Comparison of ENCODE assay signal across 11 cellular contexts in genomic region chr7:149713731-149714068, GRCh38. TPM values are rescaled to one million over a fixed set of nuclear protein-coding genes. Genes with fewer than 3 reads are reported as not detected.
DNase-seq lines count a peak whose midpoint lies in the region; ATAC-seq, FAIRE-seq and TF ChIP-seq lines count a peak whose summit lies in the region.
"Had no signal": no experiment of that assay in that cellular context is flagged by ENCODE, and none has a peak within 500 bp of the region (broad histone marks: within the 10 kb centered on the region; RNA-seq: fewer than 3 reads in every experiment).

No MANE protein-coding gene starts in this region.

- H3K36me3 Mint-ChIP-seq in T-helper 1 cell treated with Interleukin-12 subunit alpha and Interleukin-12 subunit beta and Interleukin-4 antibody, amounts not matched to agents 30 μg/mL and 1 μg/mL, for 36 hours (ENCODE audit: low read depth): peaks cover 8% of the 10 kb centered on the region
- H3K36me3 Mint-ChIP-seq in activated naive CD8-positive, alpha-beta T cell treated with anti-CD3 and anti-CD28 coated beads for 36 hours: peaks cover 7% of the 10 kb centered on the region
- H3K36me3 Mint-ChIP-seq in stimulated activated memory B cell treated with anti-CD40 and anti-IgM and Interleukin-4, amounts not matched to agents 10 μg/mL and 1 μg/mL and 100 μg/mL, for 72 hours: peaks cover 12% of the 10 kb centered on the region

- H2AFZ ChIP-seq in keratinocyte (ENCODE audit: control insufficient read depth, low read length): peak overlapping the region; percentile 80

- peaks cover 2% of the 10 kb centered on the region for H3K9me3 ChIP-seq in keratinocyte (ENCODE audit: control insufficient read depth, low read depth, low read length)

- H3K27me3 ChIP-seq in keratinocyte (ENCODE audit: control insufficient read depth, extremely low read depth, insufficient read depth, low read length): no peaks in the 10 kb centered on the region

- TF ChIP-seq CTCF in keratinocyte (optimal IDR thresholded peaks at IDR 0.05 in 1 of 3, IDR thresholded peaks at IDR 0.05 in 1 of 3, conservative IDR thresholded peaks at IDR 0.05 in 1 of 3; ENCODE audit: extremely low read depth in 1 of 3, insufficient read depth in 2 of 3, low read length in 3 of 3): no peak

- H3K9ac ChIP-seq in keratinocyte (ENCODE audit: control insufficient read depth, extremely low read depth, insufficient read depth, low read length): no peak overlapping the region

- ATAC-seq in stimulated activated memory B cell treated with anti-CD40 and anti-IgM and Interleukin-4, amounts not matched to agents 10 μg/mL and 1 μg/mL and 100 μg/mL, for 72 hours: no peak
- ATAC-seq in HG02870 (IDR thresholded peaks at IDR 0.05; ENCODE audit: unreplicated experiment) (no peak), HG03571 (IDR thresholded peaks at IDR 0.05; ENCODE audit: unreplicated experiment) (no peak)

- H3K9me3 Mint-ChIP-seq in T-helper 1 cell treated with Interleukin-12 subunit alpha and Interleukin-12 subunit beta and Interleukin-4 antibody, amounts not matched to agents 30 μg/mL and 1 μg/mL, for 36 hours: peaks cover 24% of the 10 kb centered on the region
- H3K9me3 Mint-ChIP-seq in activated naive CD8-positive, alpha-beta T cell treated with anti-CD3 and anti-CD28 coated beads for 36 hours: peaks cover 19% of the 10 kb centered on the region
- H3K9me3 Mint-ChIP-seq in stimulated activated memory B cell treated with anti-CD40 and anti-IgM and Interleukin-4, amounts not matched to agents 10 μg/mL and 1 μg/mL and 100 μg/mL, for 72 hours: peaks cover 11% of the 10 kb centered on the region

- DNase-seq in T-helper 1 cell: no peak
- no peak for DNase-seq in activated naive CD8-positive, alpha-beta T cell treated with anti-CD3 and anti-CD28 coated beads for 36 hours
- no peak for DNase-seq in keratinocyte (ENCODE audit: low read depth, low spot score)
- no peak for DNase-seq in CD1c-positive myeloid dendritic cell (ENCODE audit: extremely low spot score)
- DNase-seq: activated CD4-positive, CD25-positive, alpha-beta regulatory T cell treated with anti-CD3 and anti-CD28 coated beads, Interleukin-2, amount 50 U/mL, for 72 hours; NCI-H748 treated with DMSO at 0.1 percent for 48 hours had no signal

- H3K79me2 ChIP-seq in keratinocyte (ENCODE audit: control insufficient read depth, insufficient read depth, low read length): peaks cover 15% of the 10 kb centered on the region

- H3K4me3 ChIP-seq in keratinocyte (ENCODE audit: control insufficient read depth in 2 of 3, extremely low read depth in 1 of 3, insufficient read depth in 2 of 3, low read depth in 1 of 3, low read length in 3 of 3): peak overlapping the region in 1 of 3 experiments; percentile 54

- H3K4me3 Mint-ChIP-seq in T-helper 1 cell treated with Interleukin-12 subunit alpha and Interleukin-12 subunit beta and Interleukin-4 antibody, amounts not matched to agents 30 μg/mL and 1 μg/mL, for 36 hours: peak overlapping the region; percentile 34
- H3K4me3 Mint-ChIP-seq in activated naive CD8-positive, alpha-beta T cell treated with anti-CD3 and anti-CD28 coated beads for 36 hours: peak overlapping the region; percentile 45
- peak overlapping the region; percentile 83 for H3K4me3 Mint-ChIP-seq in stimulated activated memory B cell treated with anti-CD40 and anti-IgM and Interleukin-4, amounts not matched to agents 10 μg/mL and 1 μg/mL and 100 μg/mL, for 72 hours

- peaks cover 13% of the 10 kb centered on the region for H3K4me1 Mint-ChIP-seq in T-helper 1 cell treated with Interleukin-12 subunit alpha and Interleukin-12 subunit beta and Interleukin-4 antibody, amounts not matched to agents 30 μg/mL and 1 μg/mL, for 36 hours (ENCODE audit: low read depth)
- H3K4me1 Mint-ChIP-seq in activated naive CD8-positive, alpha-beta T cell treated with anti-CD3 and anti-CD28 coated beads for 36 hours: peaks cover 18% of the 10 kb centered on the region
- peaks cover 39% of the 10 kb centered on the region for H3K4me1 Mint-ChIP-seq in stimulated activated memory B cell treated with anti-CD40 and anti-IgM and Interleukin-4, amounts not matched to agents 10 μg/mL and 1 μg/mL and 100 μg/mL, for 72 hours

- H3K27ac ChIP-seq in keratinocyte (ENCODE audit: control insufficient read depth, insufficient read depth, low read length): no peak overlapping the region

- dilution Hi-C loops in keratinocyte (cut with MboI; ENCODE audit: extremely low pct_ligation_motif_present, low sequenced_read_pairs): no loop called here

- H4K20me1 ChIP-seq in keratinocyte (ENCODE audit: control insufficient read depth, extremely low read depth, insufficient read depth, low read length): peaks cover 4% of the 10 kb centered on the region

- H3K36me3 ChIP-seq in keratinocyte (ENCODE audit: control insufficient read depth in 2 of 2, extremely low read depth in 1 of 2, insufficient read depth in 2 of 2, low read length in 2 of 2): no peaks in the 10 kb centered on the region

- peaks cover 3% of the 10 kb centered on the region for H3K27me3 Mint-ChIP-seq in T-helper 1 cell treated with Interleukin-12 subunit alpha and Interleukin-12 subunit beta and Interleukin-4 antibody, amounts not matched to agents 30 μg/mL and 1 μg/mL, for 36 hours (ENCODE audit: low read depth)
- H3K27me3 Mint-ChIP-seq in activated naive CD8-positive, alpha-beta T cell treated with anti-CD3 and anti-CD28 coated beads for 36 hours: no peaks in the 10 kb centered on the region
- no peaks in the 10 kb centered on the region for H3K27me3 Mint-ChIP-seq in stimulated activated memory B cell treated with anti-CD40 and anti-IgM and Interleukin-4, amounts not matched to agents 10 μg/mL and 1 μg/mL and 100 μg/mL, for 72 hours

- no peak overlapping the region for H3K27ac Mint-ChIP-seq in T-helper 1 cell treated with Interleukin-12 subunit alpha and Interleukin-12 subunit beta and Interleukin-4 antibody, amounts not matched to agents 30 μg/mL and 1 μg/mL, for 36 hours
- H3K27ac Mint-ChIP-seq in activated naive CD8-positive, alpha-beta T cell treated with anti-CD3 and anti-CD28 coated beads for 36 hours: no peak overlapping the region
- peak overlapping the region; percentile 73 for H3K27ac Mint-ChIP-seq in stimulated activated memory B cell treated with anti-CD40 and anti-IgM and Interleukin-4, amounts not matched to agents 10 μg/mL and 1 μg/mL and 100 μg/mL, for 72 hours

- H3K9me1 ChIP-seq in keratinocyte (ENCODE audit: control insufficient read depth, extremely low read depth, insufficient read depth, low read length): peaks cover 6% of the 10 kb centered on the region

- H3K4me2 ChIP-seq in keratinocyte (ENCODE audit: control insufficient read depth, extremely low read depth, insufficient read depth, low read depth, low read length): no peak overlapping the region

- peaks cover 27% of the 10 kb centered on the region for H3K4me1 ChIP-seq in keratinocyte (ENCODE audit: control insufficient read depth, extremely low read depth, insufficient read depth, low read length)

- FAIRE-seq in keratinocyte (lab: Jason Lieb, UNC): no peak

RNA-seq across cellular contexts. Expression of gene ZNF467, which starts 59.7 kb away (rescaled TPM):
- under 1 TPM; 0.21 to 0.22 TPM for total RNA-seq in activated naive CD8-positive, alpha-beta T cell treated with anti-CD3 and anti-CD28 coated beads for 36 hours
- polyA plus RNA-seq in keratinocyte: 0.31 to 0.93 TPM (median 0.52 TPM) in 3 replicates
- polyA plus RNA-seq in keratinocyte (2011; ENCODE audit: low read depth): 0.61 TPM
- polyA plus RNA-seq in keratinocyte (2011; cell fraction: cytosol; rRNA removed): 0.57 and 1.2 TPM in 2 replicates
- polyA plus RNA-seq in keratinocyte (2011; cell fraction: nucleus; rRNA removed): 1.8 and 3.2 TPM in 2 replicates
- polyA plus RNA-seq in keratinocyte (2012; ENCODE audit: low replicate concordance): 1.0 and 3.0 TPM in 2 replicates
- 0.23 to 0.33 TPM (median 0.26 TPM) in 3 replicates for polyA minus RNA-seq in keratinocyte
- 2.5 TPM for polyA minus RNA-seq in keratinocyte (2011; cell fraction: cytosol; rRNA and poly(A)+ RNA removed)
- 1.0 and 1.2 TPM in 2 replicates for polyA minus RNA-seq in keratinocyte (2011; cell fraction: nucleus; rRNA and poly(A)+ RNA removed)
- total RNA-seq: A172 had no signal
